1 cellular context compared by ENCODE assay signal in the genomic region with DNA sequence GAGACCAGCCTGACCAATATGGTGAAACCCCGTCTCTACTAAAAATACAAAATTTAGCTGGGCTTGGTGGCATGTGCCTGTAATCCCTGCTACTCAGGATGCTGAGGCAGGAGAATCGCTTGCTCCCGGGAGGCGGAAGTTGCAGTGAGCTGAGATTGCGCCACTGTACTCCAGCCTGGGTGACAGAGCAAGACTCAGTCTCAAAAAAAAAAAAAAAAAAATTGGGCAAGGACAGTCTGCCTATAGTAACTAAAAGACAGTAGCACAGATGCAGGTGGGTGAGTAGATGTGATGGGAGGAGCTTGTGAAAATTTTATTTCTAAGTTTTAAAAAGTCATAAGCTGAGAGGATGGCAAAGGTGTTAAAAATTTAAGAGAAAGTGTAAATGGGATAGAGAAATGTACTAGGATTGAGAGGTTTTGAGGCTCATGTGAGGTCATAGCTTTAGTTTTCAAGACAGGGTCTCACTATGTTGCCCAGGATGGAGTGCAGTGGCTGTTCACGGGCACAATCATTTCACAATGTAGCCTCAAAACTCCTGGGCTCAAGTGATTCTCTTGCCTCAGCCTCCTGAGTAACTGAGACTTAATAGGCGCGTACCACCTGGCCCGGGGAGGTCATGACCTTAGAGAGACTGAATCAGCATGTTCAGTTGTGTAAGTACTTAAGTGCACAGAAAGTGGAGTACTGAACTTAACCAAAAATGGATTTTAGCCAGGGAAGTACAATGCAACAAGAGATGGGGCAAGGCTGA.
TF ChIP-seq lines count a peak whose summit lies in the region.

No MANE protein-coding gene starts in this region.

TF ChIP-seq in HCT116, 20 proteins besides CTCF, POLR2A, EP300 and RAD21:
- no peak for TF ChIP-seq TCF7L2 (IDR thresholded peaks at IDR 0.05; ENCODE audit: borderline replicate concordance, extremely low read depth, insufficient read depth, insufficient read length)
- 0 out of 2 replicates have a peak, but pooled peaks have one; percentile 20 for TF ChIP-seq POLR2AphosphoS5 (IDR thresholded peaks at IDR 0.05; ENCODE audit: low read depth, low read length)
